In genomic region chr20:9022361-9022760, GRCh38 we compare ENCODE assay signal across 21 cellular contexts. TPM values are rescaled to one million over a fixed set of nuclear protein-coding genes. Genes with fewer than 3 reads are reported as not detected.
"Had no signal": no experiment of that assay in that cellular context is flagged by ENCODE, and none has a peak within 500 bp of the region (broad histone marks: within the 10 kb centered on the region; RNA-seq: fewer than 3 reads in every experiment).

No MANE protein-coding gene starts in this region.

- H3K27me3 Mint-ChIP-seq: activated B cell treated with CpG ODN at 0.5 μM for 24 hours; activated CD4-positive, alpha-beta T cell treated with anti-CD3 and anti-CD28 coated beads for 36 hours; activated naive CD4-positive, alpha-beta T cell treated with anti-CD3 and anti-CD28 coated beads, Interleukin-2, amount 10 ng/mL, durations not matched to agents 7 days and 5 days; memory B cell had no signal

- H3K27ac ChIP-seq: cardiac muscle cell, foreskin keratinocyte, parathyroid adenoma, spleen, upper lobe of left lung had no signal

- H3K36me3 ChIP-seq: cardiac muscle cell, spleen, upper lobe of left lung had no signal

- H3K27ac Mint-ChIP-seq: activated B cell treated with CpG ODN at 0.5 μM for 24 hours; activated CD4-positive, alpha-beta T cell treated with anti-CD3 and anti-CD28 coated beads for 36 hours; activated naive CD4-positive, alpha-beta T cell treated with anti-CD3 and anti-CD28 coated beads, Interleukin-2, amount 10 ng/mL, durations not matched to agents 7 days and 5 days; activated T-cell treated with anti-CD3 and anti-CD28 coated beads, Interleukin-2, amount 50 U/mL, for 72 hours; memory B cell; T-helper 1 cell treated with Interleukin-12 subunit alpha and Interleukin-12 subunit beta and Interleukin-4 antibody, amounts not matched to agents 30 μg/mL and 1 μg/mL, for 36 hours had no signal

- H3K27me3 ChIP-seq: cardiac muscle cell, foreskin keratinocyte, spleen, upper lobe of left lung had no signal

- H3K4me3 ChIP-seq: cardiac muscle cell, spleen, upper lobe of left lung had no signal

- H3K79me2 ChIP-seq: parathyroid adenoma had no signal

- H3K4me1 ChIP-seq: foreskin keratinocyte, parathyroid adenoma, spleen, upper lobe of left lung had no signal

- H2AFZ ChIP-seq: parathyroid adenoma had no signal

- H3K9ac ChIP-seq: parathyroid adenoma had no signal

- H3K4me1 Mint-ChIP-seq: activated B cell treated with CpG ODN at 0.5 μM for 24 hours; activated CD4-positive, alpha-beta T cell treated with anti-CD3 and anti-CD28 coated beads for 36 hours; activated naive CD4-positive, alpha-beta T cell treated with anti-CD3 and anti-CD28 coated beads, Interleukin-2, amount 10 ng/mL, durations not matched to agents 7 days and 5 days; memory B cell had no signal

- H3K4me3 Mint-ChIP-seq: activated B cell treated with CpG ODN at 0.5 μM for 24 hours; activated CD4-positive, alpha-beta T cell treated with anti-CD3 and anti-CD28 coated beads for 36 hours; activated naive CD4-positive, alpha-beta T cell treated with anti-CD3 and anti-CD28 coated beads, Interleukin-2, amount 10 ng/mL, durations not matched to agents 7 days and 5 days; activated T-cell treated with anti-CD3 and anti-CD28 coated beads, Interleukin-2, amount 50 U/mL, for 72 hours; memory B cell; nephron; T-helper 1 cell treated with Interleukin-12 subunit alpha and Interleukin-12 subunit beta and Interleukin-4 antibody, amounts not matched to agents 30 μg/mL and 1 μg/mL, for 36 hours had no signal

- H3K9me3 ChIP-seq: spleen, upper lobe of left lung had no signal

- ATAC-seq: activated CD4-positive, alpha-beta T cell treated with anti-CD3 and anti-CD28 coated beads for 36 hours; activated T-cell treated with anti-CD3 and anti-CD28 coated beads, Interleukin-2, amount 50 U/mL, for 72 hours; foreskin keratinocyte had no signal

- H3K36me3 Mint-ChIP-seq: activated naive CD4-positive, alpha-beta T cell treated with anti-CD3 and anti-CD28 coated beads, Interleukin-2, amount 10 ng/mL, durations not matched to agents 7 days and 5 days; memory B cell had no signal

- DNase-seq: activated B cell treated with CpG ODN at 0.5 μM for 24 hours; activated CD4-positive, alpha-beta T cell treated with anti-CD3 and anti-CD28 coated beads for 36 hours; activated CD4-positive, alpha-beta T cell treated with anti-CD3 and anti-CD28 coated beads, Interleukin-2, amount 50 U/mL, for 48 hours; activated CD8-positive, alpha-beta memory T cell treated with anti-CD3 and anti-CD28 coated beads, Interleukin-2, amount 50 U/mL, for 48 hours; activated effector memory CD4-positive, alpha-beta T cell treated with anti-CD3 and anti-CD28 coated beads, Interleukin-2, amount 50 U/mL, for 16 hours; activated naive CD4-positive, alpha-beta T cell treated with anti-CD3 and anti-CD28 coated beads, Interleukin-2, amount 10 ng/mL, durations not matched to agents 7 days and 5 days; activated T-cell treated with anti-CD3 and anti-CD28 coated beads, Interleukin-2, amount 50 U/mL, for 72 hours; amygdala; hippocampal formation; spleen; stimulated activated CD4-positive, alpha-beta T cell treated with anti-CD3 and anti-CD28 coated beads, Interleukin-4, amount 100 ng/mL, for 24 hours; stimulated activated naive CD4-positive, alpha-beta T cell treated with Interleukin-2 at 50 U/mL for 16 hours; T1000; upper lobe of left lung had no signal

- H3K9me3 Mint-ChIP-seq: activated B cell treated with CpG ODN at 0.5 μM for 24 hours, nephron had no signal

RNA-seq across cellular contexts. Expression of gene PLCB4, which starts 46.5 kb away (rescaled TPM):
- total RNA-seq: activated B cell treated with CpG ODN at 0.5 μM for 24 hours; activated CD8-positive, alpha-beta memory T cell treated with anti-CD3 and anti-CD28 coated beads for 36 hours; activated T-cell treated with anti-CD3 and anti-CD28 coated beads, Interleukin-2, amount 50 U/mL, for 72 hours had no signal
